Comparison of ENCODE assay signal across 1 cellular context in the genomic region with DNA sequence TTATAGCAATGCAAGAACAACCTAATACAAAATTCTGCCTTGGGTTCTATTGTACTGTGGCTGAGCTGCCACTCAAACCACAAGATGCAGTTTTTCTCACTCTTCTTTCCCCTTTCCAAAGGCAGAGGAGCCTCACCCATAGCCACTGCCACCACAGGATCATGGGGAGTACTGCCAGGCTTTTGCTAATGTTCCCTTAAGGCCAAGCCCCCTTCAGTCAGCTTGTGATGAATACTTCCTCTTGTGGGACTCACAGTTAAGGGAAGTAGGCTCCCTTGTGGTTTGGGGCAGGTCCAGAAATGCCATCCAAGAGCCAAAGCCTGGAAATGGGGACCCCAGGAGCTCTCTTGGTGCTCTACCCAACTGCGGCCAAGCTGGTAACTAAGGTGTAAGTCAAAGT.
TF ChIP-seq lines count a peak whose summit lies in the region.

No MANE protein-coding gene starts in this region.

TF ChIP-seq in HepG2, 621 proteins besides CTCF, POLR2A, EP300 and RAD21 (continued from another document):
- TF ChIP-seq, protein P1, sequence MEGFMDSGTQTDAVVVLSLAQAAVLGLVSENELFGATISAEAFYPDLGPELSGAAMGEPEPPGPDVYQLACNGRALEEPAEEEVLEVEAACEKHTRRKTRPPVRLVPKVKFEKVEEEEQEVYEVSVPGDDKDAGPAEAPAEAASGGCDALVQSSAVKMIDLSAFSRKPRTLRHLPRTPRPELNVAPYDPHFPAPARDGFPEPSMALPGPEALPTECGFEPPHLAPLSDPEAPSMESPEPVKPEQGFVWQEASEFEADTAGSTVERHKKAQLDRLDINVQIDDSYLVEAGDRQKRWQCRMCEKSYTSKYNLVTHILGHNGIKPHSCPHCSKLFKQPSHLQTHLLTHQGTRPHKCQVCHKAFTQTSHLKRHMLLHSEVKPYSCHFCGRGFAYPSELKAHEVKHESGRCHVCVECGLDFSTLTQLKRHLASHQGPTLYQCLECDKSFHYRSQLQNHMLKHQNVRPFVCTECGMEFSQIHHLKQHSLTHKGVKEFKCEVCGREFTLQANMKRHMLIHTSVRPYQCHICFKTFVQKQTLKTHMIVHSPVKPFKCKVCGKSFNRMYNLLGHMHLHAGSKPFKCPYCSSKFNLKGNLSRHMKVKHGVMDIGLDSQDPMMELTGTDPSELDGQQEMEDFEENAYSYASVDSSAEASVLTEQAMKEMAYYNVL (CRISPR knock-in tag; IDR thresholded peaks at IDR 0.05; ENCODE audit: borderline replicate concordance), result no peak
- no peak for TF ChIP-seq ZNF224 (CRISPR knock-in tag; IDR thresholded peaks at IDR 0.05)
- no peak for TF ChIP-seq ISL2 (CRISPR knock-in tag; IDR thresholded peaks at IDR 0.05)
- TF ChIP-seq TEAD3 (CRISPR knock-in tag; optimal IDR thresholded peaks at IDR 0.05; ENCODE audit: borderline replicate concordance), result no peak
- TF ChIP-seq SAFB2 (CRISPR knock-in tag; IDR thresholded peaks at IDR 0.05; ENCODE audit: borderline replicate concordance, low read depth), result no peak
- no peak for TF ChIP-seq ATM (IDR thresholded peaks at IDR 0.05; ENCODE audit: borderline replicate concordance)
- no peak for TF ChIP-seq GTF2F1 (IDR thresholded peaks at IDR 0.05; ENCODE audit: low read length)
- TF ChIP-seq ZBTB1 (CRISPR knock-in tag; IDR thresholded peaks at IDR 0.05; ENCODE audit: borderline replicate concordance), result no peak
- TF ChIP-seq AGO1 (IDR thresholded peaks at IDR 0.05; ENCODE audit: low read depth, low read length, poor library complexity, severe bottlenecking), result no peak
- no peak for TF ChIP-seq TEF (CRISPR knock-in tag; IDR thresholded peaks at IDR 0.05)
- TF ChIP-seq ZNF496 (CRISPR knock-in tag; IDR thresholded peaks at IDR 0.05; ENCODE audit: insufficient replicate concordance), result no peak
- TF ChIP-seq, protein P2, sequence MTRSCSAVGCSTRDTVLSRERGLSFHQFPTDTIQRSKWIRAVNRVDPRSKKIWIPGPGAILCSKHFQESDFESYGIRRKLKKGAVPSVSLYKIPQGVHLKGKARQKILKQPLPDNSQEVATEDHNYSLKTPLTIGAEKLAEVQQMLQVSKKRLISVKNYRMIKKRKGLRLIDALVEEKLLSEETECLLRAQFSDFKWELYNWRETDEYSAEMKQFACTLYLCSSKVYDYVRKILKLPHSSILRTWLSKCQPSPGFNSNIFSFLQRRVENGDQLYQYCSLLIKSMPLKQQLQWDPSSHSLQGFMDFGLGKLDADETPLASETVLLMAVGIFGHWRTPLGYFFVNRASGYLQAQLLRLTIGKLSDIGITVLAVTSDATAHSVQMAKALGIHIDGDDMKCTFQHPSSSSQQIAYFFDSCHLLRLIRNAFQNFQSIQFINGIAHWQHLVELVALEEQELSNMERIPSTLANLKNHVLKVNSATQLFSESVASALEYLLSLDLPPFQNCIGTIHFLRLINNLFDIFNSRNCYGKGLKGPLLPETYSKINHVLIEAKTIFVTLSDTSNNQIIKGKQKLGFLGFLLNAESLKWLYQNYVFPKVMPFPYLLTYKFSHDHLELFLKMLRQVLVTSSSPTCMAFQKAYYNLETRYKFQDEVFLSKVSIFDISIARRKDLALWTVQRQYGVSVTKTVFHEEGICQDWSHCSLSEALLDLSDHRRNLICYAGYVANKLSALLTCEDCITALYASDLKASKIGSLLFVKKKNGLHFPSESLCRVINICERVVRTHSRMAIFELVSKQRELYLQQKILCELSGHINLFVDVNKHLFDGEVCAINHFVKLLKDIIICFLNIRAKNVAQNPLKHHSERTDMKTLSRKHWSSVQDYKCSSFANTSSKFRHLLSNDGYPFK (CRISPR knock-in tag; IDR thresholded peaks at IDR 0.05; ENCODE audit: borderline replicate concordance), result no peak
